ENCODE assay signal across 28 cellular contexts in the genomic region with DNA sequence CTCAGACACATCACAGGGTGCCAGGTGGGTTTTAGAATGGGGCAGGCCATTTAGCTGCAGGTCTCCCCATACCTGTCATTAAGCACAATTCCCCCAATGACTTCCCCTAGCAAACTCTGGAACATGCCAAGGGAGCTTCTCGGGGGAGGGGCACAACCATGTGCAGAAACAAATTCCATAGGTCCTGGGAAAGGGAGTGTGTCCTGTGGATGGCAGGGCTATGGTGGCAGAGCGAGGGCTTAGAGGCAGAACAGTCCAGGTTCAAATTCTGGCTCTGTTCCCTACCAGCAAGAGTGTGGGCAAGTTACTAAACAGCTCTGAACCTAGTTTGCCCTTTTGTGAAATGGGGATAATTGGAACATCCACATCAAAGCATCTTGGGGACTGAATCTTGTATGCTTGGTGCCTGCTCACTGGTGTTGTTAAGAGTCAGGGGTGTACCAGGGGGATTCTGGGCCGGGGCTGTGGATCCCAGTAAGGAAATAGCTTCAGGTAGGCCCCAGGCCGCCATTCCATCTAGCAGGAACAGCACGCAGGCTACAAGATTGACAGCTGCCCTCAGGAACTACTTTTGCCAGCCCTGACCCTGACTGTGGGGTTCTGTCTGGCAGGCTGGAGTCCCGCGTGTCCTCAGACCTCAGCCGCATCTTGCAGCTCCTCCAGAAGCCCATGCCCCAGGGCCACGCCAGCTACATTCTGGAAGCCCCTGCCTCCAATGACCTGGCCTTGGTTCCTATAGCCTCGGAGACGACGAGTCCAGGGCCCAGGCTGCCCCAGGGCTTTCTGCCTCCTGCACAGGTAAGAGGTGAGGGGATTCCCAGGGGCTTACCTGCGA. TPM values are rescaled to one million over a fixed set of nuclear protein-coding genes. Genes with fewer than 3 reads are reported as not detected.
A peak's percentile ranks its signal among the peaks of the same experiment; 100 is the strongest.
DNase-seq lines count a peak whose midpoint lies in the region; ATAC-seq and TF ChIP-seq lines count a peak whose summit lies in the region.
"Had no signal": no experiment of that assay in that cellular context is flagged by ENCODE, and none has a peak within 500 bp of the region (broad histone marks: within the 10 kb centered on the region; RNA-seq: fewer than 3 reads in every experiment).

No MANE protein-coding gene starts in this region.

- CTCF ChIA-PET in SK-N-SH (lab: Yijun Ruan, JAX): interaction anchor here (0.6 to 4.5 kb wide), 18 partner anchors 10 to 120 kb away, joined by 3 to 28 read pairs (median 4); no protein-coding TSS in a partner anchor

- H3K4me2 ChIP-seq in SK-N-SH: no peak overlapping the region
- H3K4me2 ChIP-seq in hepatocyte: no peak overlapping the region

- H3K79me2 ChIP-seq in SK-N-SH (ENCODE audit: insufficient read depth) (peaks cover 12% of the 10 kb centered on the region), hepatocyte (peaks cover 8% of the 10 kb centered on the region)

- TF ChIP-seq CTCF in SK-N-SH (IDR thresholded peaks at IDR 0.05): no peak
- no peak for TF ChIP-seq CTCF in hepatocyte (IDR thresholded peaks at IDR 0.05; ENCODE audit: poor library complexity)
- TF ChIP-seq CTCF in sigmoid colon (IDR thresholded peaks at IDR 0.05): no peak

- no peak overlapping the region for H3K4me3 Mint-ChIP-seq in activated T-cell treated with anti-CD3 and anti-CD28 coated beads, Interleukin-2, amount 50 U/mL, for 72 hours
- H3K4me3 Mint-ChIP-seq: activated naive CD4-positive, alpha-beta T cell treated with anti-CD3 and anti-CD28 coated beads for 36 hours; activated T-cell treated with anti-CD3 and anti-CD28 coated beads, Interleukin-2, amount 50 U/mL, for 4 hours; CD4-positive, CD25-positive, alpha-beta regulatory T cell; IgD-negative memory B cell; naive thymus-derived CD4-positive, alpha-beta T cell had no signal

- H3K36me3 ChIP-seq in SK-N-SH (replicated peaks in 1 of 2; ENCODE audit: control insufficient read depth in 1 of 2, insufficient read depth in 2 of 2, low read length in 1 of 2): no peaks in the 10 kb centered on the region
- no peaks in the 10 kb centered on the region for H3K36me3 ChIP-seq in hepatocyte (replicated peaks; ENCODE audit: insufficient read depth, low read depth)
- no peaks in the 10 kb centered on the region for H3K36me3 ChIP-seq in sigmoid colon

- H3K4me1 ChIP-seq in SK-N-SH (ENCODE audit: control insufficient read depth in 1 of 2, insufficient read depth in 2 of 2, low read depth in 1 of 2, low read length in 1 of 2) (peaks cover 0 to 32% of the 10 kb centered on the region in 2 experiments; a peak in 2 of 4 replicates), hepatocyte (ENCODE audit: insufficient read depth) (peaks cover 4% of the 10 kb centered on the region), sigmoid colon (peaks cover 0 to 8% (median 7%) of the 10 kb centered on the region in 4 donors)

- H3K27me3 Mint-ChIP-seq in activated T-cell treated with anti-CD3 and anti-CD28 coated beads, Interleukin-2, amount 50 U/mL, for 72 hours (ENCODE audit: low read depth): peaks cover 4% of the 10 kb centered on the region

- intact Hi-C loops in sigmoid colon (cut with DNase I): no loop called here

- no peaks in the 10 kb centered on the region for H3K9me3 Mint-ChIP-seq in activated T-cell treated with anti-CD3 and anti-CD28 coated beads, Interleukin-2, amount 50 U/mL, for 72 hours
- H3K9me3 Mint-ChIP-seq: activated naive CD4-positive, alpha-beta T cell treated with anti-CD3 and anti-CD28 coated beads for 36 hours; activated T-cell treated with anti-CD3 and anti-CD28 coated beads, Interleukin-2, amount 50 U/mL, for 4 hours; brain; IgD-negative memory B cell; naive thymus-derived CD4-positive, alpha-beta T cell had no signal

- H3K27ac Mint-ChIP-seq in activated T-cell treated with anti-CD3 and anti-CD28 coated beads, Interleukin-2, amount 50 U/mL, for 72 hours: no peak overlapping the region
- H3K27ac Mint-ChIP-seq: activated naive CD4-positive, alpha-beta T cell treated with anti-CD3 and anti-CD28 coated beads for 36 hours; brain; IgD-negative memory B cell; naive thymus-derived CD4-positive, alpha-beta T cell had no signal

- TF ChIP-seq EP300 in SK-N-SH (IDR thresholded peaks at IDR 0.05; ENCODE audit: borderline replicate concordance in 1 of 2, low read depth in 1 of 2, low read length in 1 of 2): no peak
- no peak for TF ChIP-seq EP300 in sigmoid colon (IDR thresholded peaks at IDR 0.05)

- H3K4me1 Mint-ChIP-seq in activated T-cell treated with anti-CD3 and anti-CD28 coated beads, Interleukin-2, amount 50 U/mL, for 72 hours (ENCODE audit: low read depth): no peaks in the 10 kb centered on the region
- H3K4me1 Mint-ChIP-seq: IgD-negative memory B cell had no signal

- no peak overlapping the region for H3K4me3 ChIP-seq in SK-N-SH (ENCODE audit: low read depth in 2 of 2, low read length in 1 of 2)
- no peak overlapping the region for H3K4me3 ChIP-seq in hepatocyte
- no peak overlapping the region for H3K4me3 ChIP-seq in sigmoid colon
- H3K4me3 ChIP-seq: GM12878, GM23248 had no signal

- H3K27me3 ChIP-seq in SK-N-SH (ENCODE audit: insufficient read depth) (no peaks in the 10 kb centered on the region), hepatocyte (no peaks in the 10 kb centered on the region), sigmoid colon (peaks cover 0 to 5% (median 0%) of the 10 kb centered on the region in 3 donors)

- H4K20me1 ChIP-seq in SK-N-SH (ENCODE audit: insufficient read depth) (no peaks in the 10 kb centered on the region), hepatocyte (ENCODE audit: insufficient read depth, poor library complexity, severe bottlenecking) (no peaks in the 10 kb centered on the region)

- ATAC-seq in SK-N-SH treated with all-trans-retinoic acid at 6 μM for 48 hours: no peak
- ATAC-seq in activated T-cell treated with anti-CD3 and anti-CD28 coated beads, Interleukin-2, amount 50 U/mL, for 72 hours (replicated peaks in 1 of 2): no peak
- no peak for ATAC-seq in GM18498 (IDR thresholded peaks at IDR 0.05; ENCODE audit: unreplicated experiment)
- ATAC-seq: activated T-cell treated with anti-CD3 and anti-CD28 coated beads, Interleukin-2, amount 50 U/mL, for 4 hours; GM12878; naive thymus-derived CD4-positive, alpha-beta T cell had no signal

- H2AFZ ChIP-seq in SK-N-SH (ENCODE audit: low read depth) (no peak overlapping the region), hepatocyte (no peak overlapping the region)
- H2AFZ ChIP-seq: GM23248 had no signal

- H3K27ac ChIP-seq in SK-N-SH (ENCODE audit: low read depth in 2 of 2, low read length in 1 of 2): no peak overlapping the region
- H3K27ac ChIP-seq in hepatocyte: no peak overlapping the region
- H3K27ac ChIP-seq in sigmoid colon: no peak overlapping the region
- H3K27ac ChIP-seq: 22Rv1, GM23248 had no signal

- no peaks in the 10 kb centered on the region for H3K9me3 ChIP-seq in SK-N-SH
- H3K9me3 ChIP-seq in hepatocyte (ENCODE audit: low read depth): no peaks in the 10 kb centered on the region
- no peaks in the 10 kb centered on the region for H3K9me3 ChIP-seq in sigmoid colon

- H3K36me3 Mint-ChIP-seq in activated T-cell treated with anti-CD3 and anti-CD28 coated beads, Interleukin-2, amount 50 U/mL, for 72 hours (ENCODE audit: insufficient read depth in 2 of 2): no peaks in the 10 kb centered on the region
- H3K36me3 Mint-ChIP-seq: brain; CD4-positive, CD25-positive, alpha-beta regulatory T cell; IgD-negative memory B cell; naive thymus-derived CD4-positive, alpha-beta T cell had no signal

- H3K9me2 ChIP-seq in SK-N-SH (no peaks in the 10 kb centered on the region), hepatocyte (replicated peaks; ENCODE audit: insufficient read depth) (no peaks in the 10 kb centered on the region)

- POLR2A ChIA-PET in SK-N-SH (lab: Yijun Ruan, JAX): interaction anchor here (0.5 to 2.3 kb wide), 4 partner anchors 45 to 963 kb away, joined by 3 to 8 read pairs (median 3); no protein-coding TSS in a partner anchor

- no peak for TF ChIP-seq POLR2A in sigmoid colon (IDR thresholded peaks at IDR 0.05)

- peaks cover 11% of the 10 kb centered on the region for H3F3A ChIP-seq in SK-N-SH (replicated peaks; ENCODE audit: insufficient read depth)

- WGBS in SK-N-SH (ENCODE audit: low lambda C conversion rate): 72% methylated on average over 9 of the region's 13 CpGs
- 89% methylated on average over 13 of the region's 13 CpGs for WGBS in hepatocyte (ENCODE audit: low lambda C conversion rate, missing lambda C conversion rate)
- 92 to 93% methylated on average over 13 of the region's 13 CpGs for WGBS in sigmoid colon, 2 donors

- DNase-seq in SK-N-SH: peak; percentile 22
- DNase-seq in hepatocyte (ENCODE audit: low spot score): peak; percentile 3
- DNase-seq in activated T-cell treated with anti-CD3 and anti-CD28 coated beads, Interleukin-2, amount 50 U/mL, for 72 hours: no peak
- DNase-seq in sigmoid colon: no peak
- DNase-seq: activated CD4-positive, alpha-beta T cell treated with anti-CD3 and anti-CD28 coated beads, Interleukin-2, amount 50 U/mL, for 1 hour; activated naive CD4-positive, alpha-beta T cell treated with anti-CD3 and anti-CD28 coated beads for 36 hours; activated T-cell treated with anti-CD3 and anti-CD28 coated beads, Interleukin-2, amount 50 U/mL, for 4 hours; CD4-positive, CD25-positive, alpha-beta regulatory T cell; GM23248; kidney; midbrain; naive thymus-derived CD4-positive, alpha-beta T cell; NCI-H1092 treated with DMSO at 0.1 percent for 48 hours; NCI-H1930; NCI-H526 treated with DMSO at 0.1 percent for 48 hours; nucleus accumbens; SHP77; stimulated activated naive CD4-positive, alpha-beta T cell treated with Interleukin-2 at 50 U/mL for 16 hours; SW 1271 had no signal

- H3K9ac ChIP-seq in SK-N-SH: no peak overlapping the region
- H3K9ac ChIP-seq: GM23248 had no signal

- no peak for TF ChIP-seq RAD21 in SK-N-SH (IDR thresholded peaks at IDR 0.05; ENCODE audit: low read length)

RNA-seq across cellular contexts. Expression of a gene that starts 5.6 kb away (rescaled TPM):
- 54.6 and 63.5 TPM in 2 replicates for polyA plus RNA-seq in SK-N-SH (2012; rRNA removed)
- polyA plus RNA-seq in SK-N-SH (2012; cell fraction: cytosol; rRNA removed): 35.9 and 50.8 TPM in 2 replicates
- polyA plus RNA-seq in SK-N-SH (2012; cell fraction: nucleus; rRNA removed): 36.1 and 57.5 TPM in 2 replicates
- 47.6 and 53.0 TPM in 2 replicates for total RNA-seq in hepatocyte
- 56.5 and 57.2 TPM in 2 replicates for polyA plus RNA-seq in hepatocyte
- total RNA-seq in activated T-cell treated with anti-CD3 and anti-CD28 coated beads, Interleukin-2, amount 50 U/mL, for 72 hours: 100 to 1,000 TPM; 124 to 126 TPM
- 10 to 100 TPM; 19.7 to 28.9 (median 23.5) TPM for total RNA-seq in sigmoid colon
- 10 to 100 TPM; 14.4 to 34.6 (median 23.1) TPM for polyA plus RNA-seq in sigmoid colon

RNA-seq across cellular contexts. Expression of a gene that starts 21.5 kb away (rescaled TPM):
- 0.15 and 0.18 TPM in 2 replicates for polyA plus RNA-seq in SK-N-SH (2012; rRNA removed)
- polyA plus RNA-seq in SK-N-SH (2012; cell fraction: cytosol; rRNA removed): 0.09 and 0.14 TPM in 2 replicates
- polyA plus RNA-seq in SK-N-SH (2012; cell fraction: nucleus; rRNA removed): 0.21 and 0.39 TPM in 2 replicates
- 0.28 and 0.33 TPM in 2 replicates for total RNA-seq in hepatocyte
- 0.36 TPM in 1 of 2 replicates, not detected in the other for polyA plus RNA-seq in hepatocyte
- total RNA-seq in activated T-cell treated with anti-CD3 and anti-CD28 coated beads, Interleukin-2, amount 50 U/mL, for 72 hours: not detected
- total RNA-seq in sigmoid colon: not detected
- under 1 TPM in 1 of 3 donors, not detected in 2; 0.13 TPM for polyA plus RNA-seq in sigmoid colon
- total RNA-seq: activated naive CD4-positive, alpha-beta T cell treated with anti-CD3 and anti-CD28 coated beads for 36 hours; activated T-cell treated with anti-CD3 and anti-CD28 coated beads, Interleukin-2, amount 50 U/mL, for 4 hours; CD4-positive, CD25-positive, alpha-beta regulatory T cell; glomerular endothelial cell; GM12878; GM23248; naive thymus-derived CD4-positive, alpha-beta T cell; pulmonary artery endothelial cell had no signal
- polyA plus RNA-seq: CD4-positive, CD25-positive, alpha-beta regulatory T cell; GM12878; GM23248; IgD-negative memory B cell; liver; naive thymus-derived CD4-positive, alpha-beta T cell had no signal

RNA-seq across cellular contexts. Expression of a gene that starts 56.0 kb away (rescaled TPM):
- polyA plus RNA-seq in SK-N-SH (2012; rRNA removed) (32.7 and 37.9 TPM in 2 replicates), hepatocyte (23.8 and 32.2 TPM in 2 replicates), sigmoid colon (10 to 100 TPM; 28.1 to 50.9 (median 34.2) TPM)
- polyA plus RNA-seq in SK-N-SH (2012; cell fraction: cytosol; rRNA removed): 36.1 and 37.1 TPM in 2 replicates
- polyA plus RNA-seq in SK-N-SH (2012; cell fraction: nucleus; rRNA removed): 31.3 and 49.5 TPM in 2 replicates
- total RNA-seq in hepatocyte (17.0 and 20.2 TPM in 2 replicates), sigmoid colon (10 to 100 TPM; 11.2 to 19.9 (median 14.3) TPM)
- 10 to 100 TPM; 32.7 to 35.1 TPM for total RNA-seq in activated T-cell treated with anti-CD3 and anti-CD28 coated beads, Interleukin-2, amount 50 U/mL, for 72 hours

Comparison
In these comparisons a context has a peak if more than half of its experiments do, and no peak if none do; other contexts are left out.
1. DNase-seq: peak in SK-N-SH (single experiment) and hepatocyte (single experiment); none in activated T-cell treated with anti-CD3 and anti-CD28 coated beads, Interleukin-2, amount 50 U/mL, for 72 hours (0 of 2) and sigmoid colon (single experiment).